ENCODE assay signal across 19 cellular contexts in the genomic region with DNA sequence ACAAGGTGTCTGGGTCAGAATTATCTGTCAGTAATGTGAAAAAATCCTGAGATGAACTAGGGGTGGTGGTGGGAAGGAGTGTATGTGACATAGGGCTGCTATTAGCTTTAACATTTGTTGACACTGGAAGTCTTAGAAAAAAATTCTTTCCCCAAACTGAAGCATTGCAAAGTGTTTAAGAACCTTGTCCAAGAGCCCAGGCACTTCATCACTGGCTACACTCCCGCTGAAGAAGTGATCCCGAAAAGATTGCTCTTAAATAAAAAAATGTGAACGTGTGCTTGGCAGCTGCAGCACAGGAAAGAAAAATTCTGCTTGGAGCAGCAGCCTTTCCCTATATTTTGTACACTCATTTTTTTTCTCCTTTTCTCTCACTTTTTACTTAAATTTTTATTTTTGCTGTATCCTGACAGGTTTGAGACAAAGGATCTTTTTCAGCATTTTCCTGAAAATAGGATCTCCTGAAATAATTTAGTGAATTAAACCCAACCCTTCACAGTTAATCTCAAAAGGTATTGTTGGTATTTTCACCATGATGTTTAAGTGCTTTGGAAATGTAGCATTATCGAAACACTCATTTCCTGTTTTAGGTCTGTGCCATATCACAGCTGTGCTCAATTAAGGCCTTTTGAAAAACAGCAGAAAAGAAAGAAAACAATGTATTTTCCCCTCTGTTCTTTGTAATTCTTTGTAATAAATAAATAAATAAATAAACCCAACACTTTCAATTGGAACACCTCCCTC.
A peak's percentile ranks its signal among the peaks of the same experiment; 100 is the strongest.
DNase-seq lines count a peak whose midpoint lies in the region; ATAC-seq, FAIRE-seq and TF ChIP-seq lines count a peak whose summit lies in the region.
"Had no signal": no experiment of that assay in that cellular context is flagged by ENCODE, and none has a peak within 500 bp of the region (broad histone marks: within the 10 kb centered on the region; RNA-seq: fewer than 3 reads in every experiment).

No MANE protein-coding gene starts in this region.

- intact Hi-C loops in upper lobe of right lung (cut with DNase I), result no loop called here
- intact Hi-C loops in activated CD4-positive, alpha-beta T cell treated with anti-CD3 and anti-CD28 coated beads for 36 hours (cut with DNase I, micrococcal nuclease), result no loop called here

- TF ChIP-seq CTCF in fibroblast of villous mesenchyme (IDR thresholded peaks at IDR 0.05; ENCODE audit: insufficient read depth, low read depth, low read length) (no peak), upper lobe of right lung (IDR thresholded peaks at IDR 0.05) (no peak)

- H3K27ac ChIP-seq in upper lobe of right lung, result no peak overlapping the region
- H3K27ac ChIP-seq: ovary, vagina had no signal

- POLR2A ChIA-PET in activated CD4-positive, alpha-beta T cell treated with anti-CD3 and anti-CD28 coated beads for 36 hours (lab: Charles Lee), result interaction anchor here (0.7 kb wide), 2 partner anchors 33 to 361 kb away, joined by 3 to 4 read pairs; no protein-coding TSS in a partner anchor

- ATAC-seq in SK-N-SH treated with all-trans-retinoic acid at 6 μM for 48 hours (peak; percentile 68), upper lobe of right lung (peak; percentile 36), GM21529 (IDR thresholded peaks at IDR 0.05; ENCODE audit: unreplicated experiment) (no peak), T-helper 17 cell (no peak)
- ATAC-seq in activated CD4-positive, alpha-beta T cell treated with anti-CD3 and anti-CD28 coated beads for 36 hours, result no peak
- ATAC-seq: CD8-positive, alpha-beta T cell; stimulated activated naive B cell treated with anti-CD40 and anti-IgM and Interleukin-4, amounts not matched to agents 10 μg/mL and 1 μg/mL and 100 μg/mL, for 72 hours had no signal

- H3K9me3 ChIP-seq in upper lobe of right lung (no peaks in the 10 kb centered on the region), T-helper 17 cell (ENCODE audit: control insufficient read depth, low read length, poor library complexity, severe bottlenecking) (no peaks in the 10 kb centered on the region)
- H3K9me3 ChIP-seq: ovary, vagina had no signal

- H3K4me1 ChIP-seq in upper lobe of right lung, result no peaks in the 10 kb centered on the region
- H3K4me1 ChIP-seq: vagina had no signal

- no peaks in the 10 kb centered on the region for H3K36me3 Mint-ChIP-seq in activated CD4-positive, alpha-beta T cell treated with anti-CD3 and anti-CD28 coated beads for 36 hours (ENCODE audit: low read depth)
- H3K36me3 Mint-ChIP-seq in T-helper 17 cell (ENCODE audit: low read depth), result no peaks in the 10 kb centered on the region
- H3K36me3 Mint-ChIP-seq: activated naive CD4-positive, alpha-beta T cell treated with anti-CD3 and anti-CD28 coated beads, Interleukin-2, amount 10 ng/mL, durations not matched to agents 7 days and 5 days; CD8-positive, alpha-beta T cell; stimulated activated naive B cell treated with anti-CD40 and anti-IgM and Interleukin-4, amounts not matched to agents 10 μg/mL and 1 μg/mL and 100 μg/mL, for 72 hours had no signal

- DNase-seq in H54 (ENCODE audit: insufficient read length, low spot score) (no peak), fibroblast of villous mesenchyme (ENCODE audit: low read depth) (peak; percentile 23), upper lobe of right lung (no peak), T-helper 17 cell (no peak)
- no peak for DNase-seq in activated CD4-positive, alpha-beta T cell treated with anti-CD3 and anti-CD28 coated beads for 36 hours
- DNase-seq: activated naive CD4-positive, alpha-beta T cell treated with anti-CD3 and anti-CD28 coated beads, Interleukin-2, amount 10 ng/mL, durations not matched to agents 7 days and 5 days; CD8-positive, alpha-beta T cell; endodermal cell; head of caudate nucleus; NCI-H2081 treated with DMSO at 0.1 percent for 48 hours; NCI-H774; ovary; small intestine; stimulated activated naive B cell treated with anti-CD40 and anti-IgM and Interleukin-4, amounts not matched to agents 10 μg/mL and 1 μg/mL and 100 μg/mL, for 72 hours had no signal

- peak; percentile 43 for FAIRE-seq in H54 (lab: Jason Lieb, UNC)
- FAIRE-seq: small intestine had no signal

- no peaks in the 10 kb centered on the region for H3K4me1 Mint-ChIP-seq in activated CD4-positive, alpha-beta T cell treated with anti-CD3 and anti-CD28 coated beads for 36 hours
- H3K4me1 Mint-ChIP-seq in T-helper 17 cell, result no peaks in the 10 kb centered on the region
- H3K4me1 Mint-ChIP-seq: activated naive CD4-positive, alpha-beta T cell treated with anti-CD3 and anti-CD28 coated beads, Interleukin-2, amount 10 ng/mL, durations not matched to agents 7 days and 5 days; central memory CD8-positive, alpha-beta T cell; endodermal cell; stimulated activated naive B cell treated with anti-CD40 and anti-IgM and Interleukin-4, amounts not matched to agents 10 μg/mL and 1 μg/mL and 100 μg/mL, for 72 hours had no signal

- CTCF ChIA-PET in activated CD4-positive, alpha-beta T cell treated with anti-CD3 and anti-CD28 coated beads for 36 hours (lab: Charles Lee), result no interaction called here

- H3K27me3 Mint-ChIP-seq in activated CD4-positive, alpha-beta T cell treated with anti-CD3 and anti-CD28 coated beads for 36 hours, result no peaks in the 10 kb centered on the region
- no peaks in the 10 kb centered on the region for H3K27me3 Mint-ChIP-seq in T-helper 17 cell
- H3K27me3 Mint-ChIP-seq: activated naive CD4-positive, alpha-beta T cell treated with anti-CD3 and anti-CD28 coated beads, Interleukin-2, amount 10 ng/mL, durations not matched to agents 7 days and 5 days; central memory CD8-positive, alpha-beta T cell; stimulated activated naive B cell treated with anti-CD40 and anti-IgM and Interleukin-4, amounts not matched to agents 10 μg/mL and 1 μg/mL and 100 μg/mL, for 72 hours had no signal

- peaks cover 10% of the 10 kb centered on the region for H3K9me3 Mint-ChIP-seq in activated CD4-positive, alpha-beta T cell treated with anti-CD3 and anti-CD28 coated beads for 36 hours (ENCODE audit: low read depth)

- H3K27ac Mint-ChIP-seq in activated CD4-positive, alpha-beta T cell treated with anti-CD3 and anti-CD28 coated beads for 36 hours, result no peak overlapping the region
- H3K27ac Mint-ChIP-seq in T-helper 17 cell, result no peak overlapping the region
- H3K27ac Mint-ChIP-seq: activated naive CD4-positive, alpha-beta T cell treated with anti-CD3 and anti-CD28 coated beads, Interleukin-2, amount 10 ng/mL, durations not matched to agents 7 days and 5 days; CD8-positive, alpha-beta T cell; endodermal cell; stimulated activated naive B cell treated with anti-CD40 and anti-IgM and Interleukin-4, amounts not matched to agents 10 μg/mL and 1 μg/mL and 100 μg/mL, for 72 hours; T-helper 1 cell treated with Interleukin-12 subunit alpha and Interleukin-12 subunit beta and Interleukin-4 antibody, amounts not matched to agents 30 μg/mL and 1 μg/mL, for 36 hours had no signal

- H3K4me3 ChIP-seq in fibroblast of villous mesenchyme (ENCODE audit: low read depth, low read length), result no peak overlapping the region
- no peak overlapping the region for H3K4me3 ChIP-seq in upper lobe of right lung
- H3K4me3 ChIP-seq: ovary, vagina had no signal

- no peak for TF ChIP-seq POLR2A in H54 (IDR thresholded peaks at IDR 0.05; ENCODE audit: low read depth, low read length)

- H3K36me3 ChIP-seq in upper lobe of right lung, result no peaks in the 10 kb centered on the region
- H3K36me3 ChIP-seq: ovary, vagina had no signal

- H3K27me3 ChIP-seq in upper lobe of right lung, result no peaks in the 10 kb centered on the region
- H3K27me3 ChIP-seq: ovary, vagina had no signal

- no peak overlapping the region for H3K4me3 Mint-ChIP-seq in activated CD4-positive, alpha-beta T cell treated with anti-CD3 and anti-CD28 coated beads for 36 hours
- H3K4me3 Mint-ChIP-seq in T-helper 17 cell, result no peak overlapping the region
- H3K4me3 Mint-ChIP-seq: activated naive CD4-positive, alpha-beta T cell treated with anti-CD3 and anti-CD28 coated beads, Interleukin-2, amount 10 ng/mL, durations not matched to agents 7 days and 5 days; CD8-positive, alpha-beta T cell; central memory CD8-positive, alpha-beta T cell; endodermal cell; stimulated activated naive B cell treated with anti-CD40 and anti-IgM and Interleukin-4, amounts not matched to agents 10 μg/mL and 1 μg/mL and 100 μg/mL, for 72 hours; T-helper 1 cell treated with Interleukin-12 subunit alpha and Interleukin-12 subunit beta and Interleukin-4 antibody, amounts not matched to agents 30 μg/mL and 1 μg/mL, for 36 hours had no signal

TF ChIP-seq in SK-N-SH treated with all-trans-retinoic acid at 6 μM for 48 hours, 23 proteins besides CTCF, POLR2A, EP300 and RAD21 (continues in another document):
- TF ChIP-seq RARB (CRISPR knock-in tag; IDR thresholded peaks at IDR 0.05) (no peak), ESRRG (CRISPR knock-in tag; IDR thresholded peaks at IDR 0.05) (no peak), TCF4 (CRISPR knock-in tag; IDR thresholded peaks at IDR 0.05; ENCODE audit: borderline replicate concordance) (peak; percentile 84), ZNF8 (CRISPR knock-in tag; IDR thresholded peaks at IDR 0.05) (no peak), ZFP3 (CRISPR knock-in tag; IDR thresholded peaks at IDR 0.05) (no peak), ZC3H10 (CRISPR knock-in tag; IDR thresholded peaks at IDR 0.05) (no peak), TOX (CRISPR knock-in tag; IDR thresholded peaks at IDR 0.05; ENCODE audit: borderline replicate concordance) (no peak), BACH2 (CRISPR knock-in tag; IDR thresholded peaks at IDR 0.05; ENCODE audit: borderline replicate concordance) (no peak), SNAI2 (CRISPR knock-in tag; IDR thresholded peaks at IDR 0.05) (no peak), ZNF70 (CRISPR knock-in tag; IDR thresholded peaks at IDR 0.05) (no peak), ISL1 (CRISPR knock-in tag; IDR thresholded peaks at IDR 0.05) (0 out of 2 replicates have a peak, but pooled peaks have one; percentile 42), CSDC2 (CRISPR knock-in tag; IDR thresholded peaks at IDR 0.05) (no peak)

Comparison
In these comparisons a context has a peak if more than half of its experiments do, and no peak if none do; other contexts are left out.
1. ATAC-seq: peak in SK-N-SH treated with all-trans-retinoic acid at 6 μM for 48 hours (single experiment) and upper lobe of right lung (single experiment); none in activated CD4-positive, alpha-beta T cell treated with anti-CD3 and anti-CD28 coated beads for 36 hours (single experiment), GM21529 (single experiment) and T-helper 17 cell (single experiment).